ENCODE assay signal across 16 cellular contexts in genomic region chr12:41992692-41993215, GRCh38.
"Had no signal": no experiment of that assay in that cellular context is flagged by ENCODE, and none has a peak within 500 bp of the region (broad histone marks: within the 10 kb centered on the region; RNA-seq: fewer than 3 reads in every experiment).

No MANE protein-coding gene starts in this region.

- H3K4me1 Mint-ChIP-seq: activated B cell treated with CpG ODN at 0.5 μM for 24 hours; activated CD4-positive, alpha-beta memory T cell treated with anti-CD3 and anti-CD28 coated beads, Interleukin-2, amount 10 ng/mL, durations not matched to agents 7 days and 5 days; activated naive CD8-positive, alpha-beta T cell treated with anti-CD3 and anti-CD28 coated beads, Interleukin-2, amount 10 ng/mL, durations not matched to agents 7 days and 5 days; activated T-helper 17 cell treated with anti-CD3 and anti-CD28 coated beads, Interleukin-2, amount 50 U/mL, for 72 hours had no signal

- ATAC-seq: activated T-helper 17 cell treated with anti-CD3 and anti-CD28 coated beads, Interleukin-2, amount 50 U/mL, for 72 hours; lower lobe of right lung; natural killer cell treated with Interleukin-12 subunit alpha and Interleukin-12 subunit beta and Interleukin-15 and Interleukin-18, amount 100 ng/mL, for 72 hours had no signal

- H3K27ac ChIP-seq: lower lobe of right lung, prostate gland, right atrium auricular region, tibial nerve had no signal

- DNase-seq: activated B cell treated with CpG ODN at 0.5 μM for 24 hours; activated CD4-positive, alpha-beta memory T cell treated with anti-CD3 and anti-CD28 coated beads, Interleukin-2, amount 10 ng/mL, durations not matched to agents 7 days and 5 days; activated CD4-positive, alpha-beta T cell treated with anti-CD3 and anti-CD28 coated beads for 4 hours; activated naive CD4-positive, alpha-beta T cell treated with Interleukin-2 at 50 U/mL for 16 hours; activated naive CD8-positive, alpha-beta T cell treated with anti-CD3 and anti-CD28 coated beads, Interleukin-2, amount 10 ng/mL, durations not matched to agents 7 days and 5 days; activated T-cell treated with anti-CD3 and anti-CD28 coated beads, Interleukin-2, amount 50 U/mL, for 1 hour; amygdala; dermis blood vessel endothelial cell; effector memory CD4-positive, alpha-beta T cell; lower lobe of right lung had no signal

- H3K36me3 Mint-ChIP-seq: activated naive CD8-positive, alpha-beta T cell treated with anti-CD3 and anti-CD28 coated beads, Interleukin-2, amount 10 ng/mL, durations not matched to agents 7 days and 5 days; natural killer cell treated with Interleukin-12 subunit alpha and Interleukin-12 subunit beta and Interleukin-15 and Interleukin-18, amount 100 ng/mL, for 72 hours had no signal

- H3K9me3 Mint-ChIP-seq: activated B cell treated with CpG ODN at 0.5 μM for 24 hours; activated CD4-positive, alpha-beta memory T cell treated with anti-CD3 and anti-CD28 coated beads, Interleukin-2, amount 10 ng/mL, durations not matched to agents 7 days and 5 days; activated naive CD8-positive, alpha-beta T cell treated with anti-CD3 and anti-CD28 coated beads, Interleukin-2, amount 10 ng/mL, durations not matched to agents 7 days and 5 days; activated T-helper 17 cell treated with anti-CD3 and anti-CD28 coated beads, Interleukin-2, amount 50 U/mL, for 72 hours; natural killer cell treated with Interleukin-12 subunit alpha and Interleukin-12 subunit beta and Interleukin-15 and Interleukin-18, amount 100 ng/mL, for 72 hours; stimulated activated naive CD8-positive, alpha-beta T cell treated with anti-CD3 and anti-CD28 coated beads, Interleukin-15, Interleukin-2, amounts not matched to agents 100 ng/mL and 50 ng/mL, for 24 hours had no signal

- H3K4me3 Mint-ChIP-seq: activated B cell treated with CpG ODN at 0.5 μM for 24 hours; activated CD4-positive, alpha-beta memory T cell treated with anti-CD3 and anti-CD28 coated beads, Interleukin-2, amount 10 ng/mL, durations not matched to agents 7 days and 5 days; activated naive CD8-positive, alpha-beta T cell treated with anti-CD3 and anti-CD28 coated beads, Interleukin-2, amount 10 ng/mL, durations not matched to agents 7 days and 5 days; activated T-helper 17 cell treated with anti-CD3 and anti-CD28 coated beads, Interleukin-2, amount 50 U/mL, for 72 hours; natural killer cell treated with Interleukin-12 subunit alpha and Interleukin-12 subunit beta and Interleukin-15 and Interleukin-18, amount 100 ng/mL, for 72 hours; stimulated activated naive CD8-positive, alpha-beta T cell treated with anti-CD3 and anti-CD28 coated beads, Interleukin-15, Interleukin-2, amounts not matched to agents 100 ng/mL and 50 ng/mL, for 24 hours had no signal

- H3K9me3 ChIP-seq: prostate gland had no signal

- H3K36me3 ChIP-seq: lower lobe of right lung, prostate gland, right atrium auricular region, tibial nerve had no signal

- H3K27ac Mint-ChIP-seq: activated B cell treated with CpG ODN at 0.5 μM for 24 hours; activated CD4-positive, alpha-beta memory T cell treated with anti-CD3 and anti-CD28 coated beads, Interleukin-2, amount 10 ng/mL, durations not matched to agents 7 days and 5 days; activated naive CD8-positive, alpha-beta T cell treated with anti-CD3 and anti-CD28 coated beads, Interleukin-2, amount 10 ng/mL, durations not matched to agents 7 days and 5 days; activated T-helper 17 cell treated with anti-CD3 and anti-CD28 coated beads, Interleukin-2, amount 50 U/mL, for 72 hours; natural killer cell treated with Interleukin-12 subunit alpha and Interleukin-12 subunit beta and Interleukin-15 and Interleukin-18, amount 100 ng/mL, for 72 hours; stimulated activated naive CD8-positive, alpha-beta T cell treated with anti-CD3 and anti-CD28 coated beads, Interleukin-15, Interleukin-2, amounts not matched to agents 100 ng/mL and 50 ng/mL, for 24 hours had no signal

- H3K4me3 ChIP-seq: lower lobe of right lung, prostate gland, right atrium auricular region, tibial nerve had no signal

- H3K27me3 Mint-ChIP-seq: activated CD4-positive, alpha-beta memory T cell treated with anti-CD3 and anti-CD28 coated beads, Interleukin-2, amount 10 ng/mL, durations not matched to agents 7 days and 5 days had no signal
